28 cellular contexts compared by ENCODE assay signal in genomic region chrX:99353412-99353811, GRCh38.
"Had no signal": no experiment of that assay in that cellular context is flagged by ENCODE, and none has a peak within 500 bp of the region (broad histone marks: within the 10 kb centered on the region; RNA-seq: fewer than 3 reads in every experiment).

No MANE protein-coding gene starts in this region.

- H3K27ac Mint-ChIP-seq: activated CD4-positive, alpha-beta memory T cell treated with anti-CD3 and anti-CD28 coated beads for 36 hours; effector memory CD8-positive, alpha-beta T cell; natural killer cell; neural progenitor cell; stimulated activated naive B cell treated with anti-CD40 and anti-IgM and Interleukin-4, amounts not matched to agents 10 μg/mL and 1 μg/mL and 100 μg/mL, for 72 hours; T-helper 1 cell treated with Interleukin-12 subunit alpha and Interleukin-12 subunit beta and Interleukin-4 antibody, amounts not matched to agents 30 μg/mL and 1 μg/mL, for 36 hours had no signal

- H3K9me3 ChIP-seq: lower lobe of right lung, suprapubic skin, tibial artery, upper lobe of right lung had no signal

- H3K4me3 ChIP-seq: lower lobe of right lung, neural progenitor cell, right atrium auricular region, suprapubic skin, tibial artery, upper lobe of right lung had no signal

- H3K27me3 ChIP-seq: neural progenitor cell, right atrium auricular region, suprapubic skin, tibial artery, upper lobe of right lung had no signal

- H3K4me1 Mint-ChIP-seq: natural killer cell; neural progenitor cell; stimulated activated naive B cell treated with anti-CD40 and anti-IgM and Interleukin-4, amounts not matched to agents 10 μg/mL and 1 μg/mL and 100 μg/mL, for 72 hours had no signal

- H3K36me3 Mint-ChIP-seq: activated CD4-positive, alpha-beta memory T cell treated with anti-CD3 and anti-CD28 coated beads for 36 hours; natural killer cell; neural progenitor cell; stimulated activated naive B cell treated with anti-CD40 and anti-IgM and Interleukin-4, amounts not matched to agents 10 μg/mL and 1 μg/mL and 100 μg/mL, for 72 hours had no signal

- H3K4me1 ChIP-seq: lower lobe of right lung, neural progenitor cell, right atrium auricular region, suprapubic skin, tibial artery, upper lobe of right lung had no signal

- H3K4me3 Mint-ChIP-seq: activated CD4-positive, alpha-beta memory T cell treated with anti-CD3 and anti-CD28 coated beads for 36 hours; effector memory CD8-positive, alpha-beta T cell; natural killer cell; neural progenitor cell; stimulated activated naive B cell treated with anti-CD40 and anti-IgM and Interleukin-4, amounts not matched to agents 10 μg/mL and 1 μg/mL and 100 μg/mL, for 72 hours; T-helper 1 cell treated with Interleukin-12 subunit alpha and Interleukin-12 subunit beta and Interleukin-4 antibody, amounts not matched to agents 30 μg/mL and 1 μg/mL, for 36 hours had no signal

- H3K27me3 Mint-ChIP-seq: activated CD4-positive, alpha-beta memory T cell treated with anti-CD3 and anti-CD28 coated beads for 36 hours; effector memory CD8-positive, alpha-beta T cell; stimulated activated naive B cell treated with anti-CD40 and anti-IgM and Interleukin-4, amounts not matched to agents 10 μg/mL and 1 μg/mL and 100 μg/mL, for 72 hours had no signal

- H3K27ac ChIP-seq: lower lobe of right lung, neural progenitor cell, right atrium auricular region, suprapubic skin, tibial artery, upper lobe of right lung, WERI-Rb-1 had no signal

- H3K36me3 ChIP-seq: lower lobe of right lung, neural progenitor cell, right atrium auricular region, suprapubic skin, tibial artery, upper lobe of right lung, WERI-Rb-1 had no signal

- ATAC-seq: activated CD4-positive, CD25-positive, alpha-beta regulatory T cell treated with anti-CD3 and anti-CD28 coated beads, Interleukin-2, amount 50 U/mL, for 24 hours; effector memory CD8-positive, alpha-beta T cell; lower lobe of right lung; natural killer cell; stimulated activated naive B cell treated with anti-CD40 and anti-IgM and Interleukin-4, amounts not matched to agents 10 μg/mL and 1 μg/mL and 100 μg/mL, for 72 hours; upper lobe of right lung had no signal

- DNase-seq: activated CD4-positive, alpha-beta memory T cell treated with anti-CD3 and anti-CD28 coated beads for 36 hours; activated CD4-positive, alpha-beta T cell treated with anti-CD3 and anti-CD28 coated beads for 48 hours; activated CD8-positive, alpha-beta memory T cell treated with anti-CD3 and anti-CD28 coated beads, Interleukin-2, amount 50 U/mL, for 4 hours; activated gamma-delta T cell treated with Interleukin-2 at 50 U/mL for 16 hours; activated naive CD4-positive, alpha-beta T cell treated with anti-CD3 and anti-CD28 coated beads, Interleukin-2, amount 50 U/mL, for 16 hours; activated T-cell treated with anti-CD3 and anti-CD28 coated beads, Interleukin-2, amount 50 U/mL, for 1 hour; amniotic stem cell; caudate nucleus; cortex of kidney; effector memory CD8-positive, alpha-beta T cell; foreskin fibroblast; head of caudate nucleus; lower lobe of right lung; mesenchymal stem cell; natural killer cell; occipital lobe; stimulated activated CD4-positive, alpha-beta T cell treated with anti-CD3 and anti-CD28 coated beads, Interleukin-15, amount 100 ng/mL, for 24 hours; stimulated activated CD4-positive, alpha-beta T cell treated with anti-CD3 and anti-CD28 coated beads, Interleukin-2, amount 100 ng/mL, for 24 hours; stimulated activated naive B cell treated with anti-CD40 and anti-IgM and Interleukin-4, amounts not matched to agents 10 μg/mL and 1 μg/mL and 100 μg/mL, for 72 hours; T-helper 9 cell; tibial artery; upper lobe of right lung; WERI-Rb-1 had no signal
